ENCODE assay signal across 8 cellular contexts in genomic region chr6:4059115-4059777, GRCh38. TPM values are rescaled to one million over a fixed set of nuclear protein-coding genes. Genes with fewer than 3 reads are reported as not detected.
DNase-seq lines count a peak whose midpoint lies in the region; ATAC-seq, FAIRE-seq and TF ChIP-seq lines count a peak whose summit lies in the region.

No MANE protein-coding gene starts in this region.

- DNase-seq in ACHN (peak; percentile 79), NOMO-1 (lab: John Stamatoyannopoulos, UW; ENCODE audit: unreplicated experiment in 2 of 2) (peak; percentile 25 to 40), left lung (no peak), stomach (no peak), D721Med (ENCODE audit: insufficient read length, low spot score) (no peak), WERI-Rb-1 (no peak)
- peak; percentile 22 for DNase-seq in activated effector memory CD4-positive, alpha-beta T cell treated with Interleukin-2 at 50 U/mL for 16 hours

- H3K27ac ChIP-seq in left lung (no peak overlapping the region), stomach (peak overlapping the region in 3 of 5 donors; percentile 2 to 15 (median 11)), WERI-Rb-1 (no peak overlapping the region)

- no peak for FAIRE-seq in D721Med (lab: Jason Lieb, UNC)

- ATAC-seq in left lung = peak; percentile 31
- ATAC-seq in GM18873 (IDR thresholded peaks at IDR 0.05; ENCODE audit: low FRiP score, unreplicated experiment) = no peak

- H3K4me1 ChIP-seq in left lung = peaks cover 0 to 4% of the 10 kb centered on the region in 2 donors
- peaks cover 0 to 20% (median 6%) of the 10 kb centered on the region in 4 donors for H3K4me1 ChIP-seq in stomach

- TF ChIP-seq EP300 in stomach (IDR thresholded peaks at IDR 0.05) = no peak

- in situ Hi-C loops in ACHN (cut with HindIII; ENCODE audit: low pct_ligation_motif_present, low pct_unique_long_range_greater_than_20kb, low sequenced_read_pairs) = no loop called here

- H3K27me3 ChIP-seq in left lung (no peaks in the 10 kb centered on the region), stomach (no peaks in the 10 kb centered on the region), WERI-Rb-1 (ENCODE audit: insufficient read depth, low read depth, severe bottlenecking) (no peaks in the 10 kb centered on the region)

- no peak for TF ChIP-seq POLR2A in stomach (IDR thresholded peaks at IDR 0.05)

- WGBS in stomach, 5 donors = 39 to 59% (median 42%) methylated on average over 4 of the region's 4 CpGs

- TF ChIP-seq CTCF in left lung (IDR thresholded peaks at IDR 0.05) (no peak), stomach (IDR thresholded peaks at IDR 0.05) (no peak), D721Med (IDR thresholded peaks at IDR 0.05; ENCODE audit: insufficient read depth, missing control alignments) (no peak), WERI-Rb-1 (IDR thresholded peaks at IDR 0.05; ENCODE audit: low read depth, low read length) (no peak)

- no peaks in the 10 kb centered on the region for H3K9me3 ChIP-seq in left lung
- no peaks in the 10 kb centered on the region for H3K9me3 ChIP-seq in stomach
- H3K9me3 ChIP-seq in WERI-Rb-1 (ENCODE audit: severe bottlenecking) = no peaks in the 10 kb centered on the region

- H3K4me3 ChIP-seq in left lung (no peak overlapping the region), stomach (no peak overlapping the region), WERI-Rb-1 (ENCODE audit: low read depth, low read length) (no peak overlapping the region)

- intact Hi-C loops in left lung (cut with DNase I) = no loop called here
- intact Hi-C loops in stomach (cut with DNase I; ENCODE audit: low total_unique reads) = loop anchor here (5.0 kb wide), 1 partner anchor 98 kb away; no protein-coding TSS in a partner anchor

- H3K36me3 ChIP-seq in left lung (peaks cover 8 to 99% of the 10 kb centered on the region in 2 donors), stomach (peaks cover 51 to 98% (median 93%) of the 10 kb centered on the region in 4 donors), WERI-Rb-1 (peaks cover 98% of the 10 kb centered on the region)

RNA-seq across cellular contexts. Expression of gene FAM217A, which starts 19.7 kb away (rescaled TPM):
- not detected for total RNA-seq in left lung
- total RNA-seq in stomach = not detected
- under 1 TPM in 2 of 3 donors, not detected in 1; 0.08 to 0.68 TPM for polyA plus RNA-seq in stomach

Comparison
In these comparisons a context has a peak if more than half of its experiments do, and no peak if none do; other contexts are left out.
1. DNase-seq: peak in ACHN (single experiment), NOMO-1 (2 of 2) and activated effector memory CD4-positive, alpha-beta T cell treated with Interleukin-2 at 50 U/mL for 16 hours (single experiment); none in left lung (0 of 2), stomach (single experiment), D721Med (single experiment) and WERI-Rb-1 (single experiment).
2. H3K27ac ChIP-seq: peak in stomach (3 of 5); none in left lung (0 of 2) and WERI-Rb-1 (single experiment).